Comparison of ENCODE assay signal across 8 cellular contexts in the genomic region with DNA sequence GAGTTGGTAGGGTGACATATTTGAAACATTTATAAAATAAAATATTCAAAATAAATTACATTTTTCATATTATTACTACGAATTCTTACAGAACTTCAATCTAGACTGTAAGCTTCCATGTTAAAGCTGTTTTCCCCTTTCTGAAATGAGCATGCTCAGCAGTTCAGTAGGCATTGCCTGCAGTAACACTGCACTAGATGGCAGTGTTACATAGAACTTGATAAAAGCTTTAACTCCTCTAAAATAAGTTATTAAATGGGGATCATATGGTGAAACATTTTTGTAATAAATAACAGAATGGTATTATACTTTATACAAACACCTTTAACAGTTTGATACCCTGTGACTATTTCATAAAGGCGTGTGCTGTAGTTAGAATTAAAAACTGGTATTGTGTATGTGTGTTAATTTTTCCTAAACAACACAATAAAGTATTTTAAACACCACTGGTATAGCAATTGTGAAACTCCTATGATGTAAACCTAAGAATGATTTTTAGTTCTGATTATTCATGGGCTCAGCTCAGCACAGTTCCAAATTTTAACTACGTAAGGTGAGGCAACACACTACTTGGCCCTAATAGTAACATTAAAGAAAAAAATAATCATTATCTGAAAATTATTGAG. TPM values are rescaled to one million over a fixed set of nuclear protein-coding genes. Genes with fewer than 3 reads are reported as not detected.
A peak's percentile ranks its signal among the peaks of the same experiment; 100 is the strongest.
DNase-seq lines count a peak whose midpoint lies in the region; ATAC-seq and TF ChIP-seq lines count a peak whose summit lies in the region.

No MANE protein-coding gene starts in this region.

- ATAC-seq in activated CD8-positive, alpha-beta memory T cell treated with anti-CD3 and anti-CD28 coated beads, Interleukin-2, amount 10 ng/mL, durations not matched to agents 7 days and 5 days = peak; percentile 70
- peak; percentile 57 for ATAC-seq in GM21737 (IDR thresholded peaks at IDR 0.05; ENCODE audit: unreplicated experiment)
- ATAC-seq in gastroesophageal sphincter = no peak

- peaks cover 0 to 7% of the 10 kb centered on the region in 2 donors for H3K36me3 ChIP-seq in gastroesophageal sphincter

- no peak for TF ChIP-seq POLR2A in gastroesophageal sphincter (IDR thresholded peaks at IDR 0.05)

- no peaks in the 10 kb centered on the region for H3K27me3 Mint-ChIP-seq in activated CD8-positive, alpha-beta memory T cell treated with anti-CD3 and anti-CD28 coated beads, Interleukin-2, amount 10 ng/mL, durations not matched to agents 7 days and 5 days

- CTCF ChIA-PET in activated CD8-positive, alpha-beta memory T cell treated with anti-CD3 and anti-CD28 coated beads, Interleukin-2, amount 10 ng/mL, durations not matched to agents 7 days and 5 days (lab: Charles Lee) = interaction anchor here (0.5 to 15.4 kb wide), 51 partner anchors 9 to 415 kb away, joined by 3 to 308 read pairs (median 6); a partner anchor contains a TSS

- H3K4me3 ChIP-seq in LNCaP clone FGC (ENCODE audit: low read depth, low read length) (no peak overlapping the region), WI38 (ENCODE audit: low read depth, low read length) (no peak overlapping the region), gastroesophageal sphincter (no peak overlapping the region)

- H3K4me1 ChIP-seq in gastroesophageal sphincter = peaks cover 0 to 27% (median 3%) of the 10 kb centered on the region in 3 donors

- peaks cover 5% of the 10 kb centered on the region for H3K9me3 Mint-ChIP-seq in activated CD8-positive, alpha-beta memory T cell treated with anti-CD3 and anti-CD28 coated beads, Interleukin-2, amount 10 ng/mL, durations not matched to agents 7 days and 5 days (ENCODE audit: low read depth)

- H3K4me1 Mint-ChIP-seq in activated CD8-positive, alpha-beta memory T cell treated with anti-CD3 and anti-CD28 coated beads, Interleukin-2, amount 10 ng/mL, durations not matched to agents 7 days and 5 days = peaks cover 62% of the 10 kb centered on the region

- no peak for DNase-seq in activated CD8-positive, alpha-beta memory T cell treated with anti-CD3 and anti-CD28 coated beads, Interleukin-2, amount 10 ng/mL, durations not matched to agents 7 days and 5 days
- no peak for DNase-seq in activated CD8-positive, alpha-beta memory T cell treated with anti-CD3 and anti-CD28 coated beads for 24 hours
- no peak for DNase-seq in LNCaP clone FGC (ENCODE audit: low read depth)
- DNase-seq in renal cortical epithelial cell (ENCODE audit: low read depth) = peak; percentile 73
- DNase-seq in effector CD8-positive, alpha-beta T cell (lab: John Stamatoyannopoulos, UW) = no peak

- no peaks in the 10 kb centered on the region for H3K27me3 ChIP-seq in gastroesophageal sphincter

- H3K27ac ChIP-seq in gastroesophageal sphincter = no peak overlapping the region

- no peak overlapping the region for H3K27ac Mint-ChIP-seq in activated CD8-positive, alpha-beta memory T cell treated with anti-CD3 and anti-CD28 coated beads, Interleukin-2, amount 10 ng/mL, durations not matched to agents 7 days and 5 days

- H3K36me3 Mint-ChIP-seq in activated CD8-positive, alpha-beta memory T cell treated with anti-CD3 and anti-CD28 coated beads, Interleukin-2, amount 10 ng/mL, durations not matched to agents 7 days and 5 days = peaks cover 28% of the 10 kb centered on the region

- H3K4me3 Mint-ChIP-seq in activated CD8-positive, alpha-beta memory T cell treated with anti-CD3 and anti-CD28 coated beads, Interleukin-2, amount 10 ng/mL, durations not matched to agents 7 days and 5 days = no peak overlapping the region

- no peak for TF ChIP-seq EP300 in gastroesophageal sphincter (IDR thresholded peaks at IDR 0.05)

- whole genome bisulfite sequencing in gastroesophageal sphincter (ENCODE audit: low coverage in 1 of 2), 2 donors = 45 to 47% methylated on average over 3 of the region's 3 CpGs

- TF ChIP-seq CTCF in LNCaP clone FGC (IDR thresholded peaks at IDR 0.05; ENCODE audit: control insufficient read depth, extremely low read depth, insufficient read depth) (peak; percentile 83), WI38 (IDR thresholded peaks at IDR 0.05; ENCODE audit: low read depth, low read length) (peak; percentile 54; the same call in 1 of the 2 replicates), gastroesophageal sphincter (IDR thresholded peaks at IDR 0.05) (peak; percentile 53 to 76 (median 73))

- H3K9me3 ChIP-seq in gastroesophageal sphincter = no peaks in the 10 kb centered on the region

RNA-seq across cellular contexts. Expression of a gene that starts 11.6 kb away (rescaled TPM):
- 10 to 100 TPM; 11.1 to 13.1 TPM for total RNA-seq in activated CD8-positive, alpha-beta memory T cell treated with anti-CD3 and anti-CD28 coated beads, Interleukin-2, amount 10 ng/mL, durations not matched to agents 7 days and 5 days
- total RNA-seq in gastroesophageal sphincter (not detected), renal cortical epithelial cell (not detected in 2 replicates)

RNA-seq across cellular contexts. Expression of a gene that starts 37.5 kb away (rescaled TPM):
- 10 to 100 TPM; 15.3 to 19.5 TPM for total RNA-seq in activated CD8-positive, alpha-beta memory T cell treated with anti-CD3 and anti-CD28 coated beads, Interleukin-2, amount 10 ng/mL, durations not matched to agents 7 days and 5 days
- total RNA-seq in gastroesophageal sphincter (10 to 100 TPM; 11.5 to 23.8 (median 18.1) TPM), renal cortical epithelial cell (not detected in 2 replicates)

Comparison
In these comparisons a context has a peak if more than half of its experiments do, and no peak if none do; other contexts are left out.
1. RNA of a gene that starts 11.6 kb away (total RNA-seq): 11.1 to 13.1 TPM in activated CD8-positive, alpha-beta memory T cell treated with anti-CD3 and anti-CD28 coated beads, Interleukin-2, amount 10 ng/mL, durations not matched to agents 7 days and 5 days; not detected in gastroesophageal sphincter and not detected in renal cortical epithelial cell; every median in the first group is over 10 times any median in the second.
2. RNA of a gene that starts 37.5 kb away (total RNA-seq): 15.3 to 19.5 TPM in activated CD8-positive, alpha-beta memory T cell treated with anti-CD3 and anti-CD28 coated beads, Interleukin-2, amount 10 ng/mL, durations not matched to agents 7 days and 5 days and 11.5 to 23.8 TPM in gastroesophageal sphincter; not detected in renal cortical epithelial cell; every median in the first group is over 10 times any median in the second.
3. Peak in every context shown above with its lines, with median percentiles within 50 percentile points of each other: CTCF ChIP-seq.